1 cellular context compared by ENCODE assay signal in genomic region chr7:148940702-148941597, GRCh38.
TF ChIP-seq lines count a peak whose summit lies in the region.

No MANE protein-coding gene starts in this region.

TF ChIP-seq in K562, 482 proteins besides CTCF, POLR2A, EP300 and RAD21 (continued from another document and continues in another):
- TF ChIP-seq NR2C1 (IDR thresholded peaks at IDR 0.05) (no peak; the same call in 1 of the 2 replicates), NR2C1 (tag; IDR thresholded peaks at IDR 0.05) (no peak), FOSL1 (tag; conservative IDR thresholded peaks at IDR 0.05) (peak; percentile 73), OTX1 (CRISPR knock-in tag; IDR thresholded peaks at IDR 0.05) (no peak), HNRNPH1 (optimal IDR thresholded peaks at IDR 0.05; ENCODE audit: low read depth, low read length) (no peak), ZNF668 (CRISPR knock-in tag; IDR thresholded peaks at IDR 0.05) (no peak), GTF2F1 (IDR thresholded peaks at IDR 0.05; ENCODE audit: low read depth, low read length) (peak; percentile 85), COPS2 (conservative IDR thresholded peaks at IDR 0.05) (no peak), SMAD4 (CRISPR knock-in tag; conservative IDR thresholded peaks at IDR 0.05) (no peak; the same call in none of the 2 replicates), ZNF311 (CRISPR knock-in tag; IDR thresholded peaks at IDR 0.05) (no peak), NONO (IDR thresholded peaks at IDR 0.05; ENCODE audit: low read depth in 2 of 2, low read length in 1 of 2) (peak in 1 of 2 experiments; percentile 30; a peak in 1 of 4 replicates), E4F1 (CRISPR knock-in tag; IDR thresholded peaks at IDR 0.05; ENCODE audit: borderline replicate concordance) (no peak), FOXK2 (conservative IDR thresholded peaks at IDR 0.05 in 1 of 2, IDR thresholded peaks at IDR 0.05 in 1 of 2; ENCODE audit: low read depth in 2 of 2) (peak; percentile 83 to 87; a peak in 3 of 4 replicates), TEAD2 (tag; IDR thresholded peaks at IDR 0.05) (no peak), ZNF639 (CRISPR knock-in tag; conservative IDR thresholded peaks at IDR 0.05 in 1 of 2, IDR thresholded peaks at IDR 0.05 in 1 of 2) (0 out of 4 replicates have a peak, but pooled peaks of 1 of the 2 experiments have one; percentile 4), C11orf30 (IDR thresholded peaks at IDR 0.05; ENCODE audit: low read depth) (no peak), ZBTB2 (IDR thresholded peaks at IDR 0.05) (peak; percentile 55; the same call in 1 of the 2 replicates), ELF2 (CRISPR knock-in tag; IDR thresholded peaks at IDR 0.05) (0 out of 2 replicates have a peak, but pooled peaks have one; percentile 27), POLR2H (tag; IDR thresholded peaks at IDR 0.05; ENCODE audit: low read depth) (peak; percentile 100), PATZ1 (CRISPR knock-in tag; IDR thresholded peaks at IDR 0.05; ENCODE audit: borderline replicate concordance) (no peak), ZC3H8 (IDR thresholded peaks at IDR 0.05) (no peak), FOXA1 (IDR thresholded peaks at IDR 0.05; ENCODE audit: borderline replicate concordance) (no peak), ZNF780A (CRISPR knock-in tag; IDR thresholded peaks at IDR 0.05) (no peak), LCOR (CRISPR knock-in tag; IDR thresholded peaks at IDR 0.05) (peak; percentile 68), ZBTB26 (CRISPR knock-in tag; IDR thresholded peaks at IDR 0.05) (no peak), E2F8 (IDR thresholded peaks at IDR 0.05; ENCODE audit: low read depth, partially characterized antibody) (peak; percentile 47), SMARCE1 (IDR thresholded peaks at IDR 0.05) (peak; percentile 74; the same call in 1 of the 2 replicates), ZNF592 (IDR thresholded peaks at IDR 0.05) (peak; percentile 97), TEAD4 (IDR thresholded peaks at IDR 0.05; ENCODE audit: low read length) (peak; percentile 96), TEAD4 (CRISPR knock-in tag; IDR thresholded peaks at IDR 0.05; ENCODE audit: borderline replicate concordance) (0 out of 2 replicates have a peak, but pooled peaks have one; percentile 26), RBM39 (optimal IDR thresholded peaks at IDR 0.05; ENCODE audit: low read depth, low read length) (no peak), MAZ (CRISPR knock-in tag; conservative IDR thresholded peaks at IDR 0.05 in 1 of 2, IDR thresholded peaks at IDR 0.05 in 1 of 2) (peak; percentile 15 to 69; a peak in 1 of 4 replicates), IRF1 (CRISPR knock-in tag; IDR thresholded peaks at IDR 0.05; ENCODE audit: borderline replicate concordance) (no peak), TCF15 (CRISPR knock-in tag; IDR thresholded peaks at IDR 0.05) (no peak), ZBTB43 (CRISPR knock-in tag; IDR thresholded peaks at IDR 0.05) (peak; percentile 82; the same call in 1 of the 2 replicates), ZBTB9 (CRISPR knock-in tag; IDR thresholded peaks at IDR 0.05) (no peak), HDAC8 (tag; IDR thresholded peaks at IDR 0.05) (0 out of 2 replicates have a peak, but pooled peaks have one; percentile 13), MBD2 (IDR thresholded peaks at IDR 0.05; ENCODE audit: borderline replicate concordance, low read depth) (no peak), CHD4 (IDR thresholded peaks at IDR 0.05; ENCODE audit: insufficient read depth, insufficient replicate concordance, low read depth, low read length, poor library complexity, severe bottlenecking) (no peak), NRF1 (conservative IDR thresholded peaks at IDR 0.05 in 1 of 2, IDR thresholded peaks at IDR 0.05 in 1 of 2) (peak in 1 of 2 experiments; percentile 55; a peak in 3 of 4 replicates)
